18 cellular contexts compared by ENCODE assay signal in the genomic region with DNA sequence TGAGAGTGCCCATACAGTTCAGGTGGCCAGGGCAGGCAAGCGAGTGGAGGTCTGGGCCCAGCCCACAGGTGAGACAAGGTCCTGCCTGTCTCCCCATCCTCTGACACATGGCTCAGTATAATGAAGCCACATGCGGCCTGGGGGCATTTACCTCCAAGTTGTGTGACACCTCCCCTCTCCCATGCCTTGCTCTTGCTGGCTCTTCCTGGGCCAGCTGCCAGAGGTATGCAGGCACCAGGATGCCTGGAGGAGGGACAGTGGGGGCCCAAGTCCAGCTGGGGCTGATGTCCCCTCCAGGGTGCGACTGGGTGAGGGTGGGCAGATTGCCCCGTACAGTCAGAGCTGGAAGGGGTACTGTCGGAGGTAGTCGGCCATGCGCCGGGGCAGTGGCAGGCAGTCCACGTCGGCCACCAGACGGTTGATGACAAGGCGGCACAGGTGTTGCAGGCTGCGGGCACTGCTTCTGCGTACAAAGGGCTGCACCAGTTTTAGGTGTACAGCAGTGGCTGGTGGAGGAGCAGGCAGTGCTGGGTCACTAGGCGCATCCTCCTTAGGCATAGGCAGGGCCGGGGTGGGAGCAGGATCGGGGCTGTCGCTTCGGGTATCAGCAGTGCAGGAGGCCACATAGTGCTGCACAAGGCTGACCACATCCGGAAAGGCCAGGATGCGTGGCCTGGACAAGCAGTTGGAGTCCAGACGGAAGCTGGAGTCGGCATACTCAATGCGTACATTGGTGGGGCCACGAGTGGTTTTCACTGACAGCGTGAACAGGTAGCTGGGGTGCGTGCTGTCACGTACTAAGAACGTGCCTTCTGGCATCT. TPM values are rescaled to one million over a fixed set of nuclear protein-coding genes. Genes with fewer than 3 reads are reported as not detected.
DNase-seq lines count a peak whose midpoint lies in the region; ATAC-seq and TF ChIP-seq lines count a peak whose summit lies in the region.
"Had no signal": no experiment of that assay in that cellular context is flagged by ENCODE, and none has a peak within 500 bp of the region (broad histone marks: within the 10 kb centered on the region; RNA-seq: fewer than 3 reads in every experiment).

No MANE protein-coding gene starts in this region.

- peaks cover 38% of the 10 kb centered on the region for H3K4me1 Mint-ChIP-seq in activated CD4-positive, alpha-beta T cell treated with anti-CD3 and anti-CD28 coated beads, Interleukin-2, amount 10 ng/mL, durations not matched to agents 7 days and 5 days
- H3K4me1 Mint-ChIP-seq in stimulated activated memory B cell treated with anti-CD40 and anti-IgM and Interleukin-4, amounts not matched to agents 10 μg/mL and 1 μg/mL and 100 μg/mL, for 72 hours = peaks cover 74% of the 10 kb centered on the region

- CTCF ChIA-PET in activated CD4-positive, alpha-beta T cell treated with anti-CD3 and anti-CD28 coated beads, Interleukin-2, amount 10 ng/mL, durations not matched to agents 7 days and 5 days (lab: Charles Lee) = interaction anchor here (1.1 to 13.4 kb wide), 7 partner anchors 8 to 782 kb away, joined by 3 to 211 read pairs (median 4); a partner anchor contains a TSS

- peaks cover 62 to 98% (median 71%) of the 10 kb centered on the region in 3 donors for H3K4me1 ChIP-seq in esophagus squamous epithelium

- H3K4me3 ChIP-seq in esophagus squamous epithelium = peak overlapping the region in 3 of 4 donors; percentile 6 to 85 (median 84)
- H3K4me3 ChIP-seq: adrenal gland, GM12878, GM23338, thoracic aorta had no signal

- no peaks in the 10 kb centered on the region for H3K27me3 Mint-ChIP-seq in activated CD4-positive, alpha-beta T cell treated with anti-CD3 and anti-CD28 coated beads, Interleukin-2, amount 10 ng/mL, durations not matched to agents 7 days and 5 days
- no peaks in the 10 kb centered on the region for H3K27me3 Mint-ChIP-seq in stimulated activated memory B cell treated with anti-CD40 and anti-IgM and Interleukin-4, amounts not matched to agents 10 μg/mL and 1 μg/mL and 100 μg/mL, for 72 hours

- no peaks in the 10 kb centered on the region for H3K27me3 ChIP-seq in esophagus squamous epithelium
- H3K27me3 ChIP-seq: adrenal gland had no signal

- peak overlapping the region; percentile 99 for H3K4me3 Mint-ChIP-seq in activated CD4-positive, alpha-beta T cell treated with anti-CD3 and anti-CD28 coated beads, Interleukin-2, amount 10 ng/mL, durations not matched to agents 7 days and 5 days
- peak overlapping the region; percentile 79 for H3K4me3 Mint-ChIP-seq in stimulated activated memory B cell treated with anti-CD40 and anti-IgM and Interleukin-4, amounts not matched to agents 10 μg/mL and 1 μg/mL and 100 μg/mL, for 72 hours
- H3K4me3 Mint-ChIP-seq: endodermal cell, GM23338 had no signal

- no peak for TF ChIP-seq CTCF in esophagus squamous epithelium (IDR thresholded peaks at IDR 0.05)

- H3K27ac ChIP-seq in esophagus squamous epithelium = peak overlapping the region in 2 of 4 donors; percentile 95 to 97
- H3K27ac ChIP-seq: adrenal gland had no signal

- H3K27ac Mint-ChIP-seq in activated CD4-positive, alpha-beta T cell treated with anti-CD3 and anti-CD28 coated beads, Interleukin-2, amount 10 ng/mL, durations not matched to agents 7 days and 5 days = peak overlapping the region; percentile 98
- no peak overlapping the region for H3K27ac Mint-ChIP-seq in stimulated activated memory B cell treated with anti-CD40 and anti-IgM and Interleukin-4, amounts not matched to agents 10 μg/mL and 1 μg/mL and 100 μg/mL, for 72 hours
- H3K27ac Mint-ChIP-seq: endodermal cell, GM23338 had no signal

- 68 to 69% methylated on average over 7 to 11 of the region's 29 CpGs for WGBS in esophagus squamous epithelium, 2 donors

- H3K9me3 Mint-ChIP-seq in activated CD4-positive, alpha-beta T cell treated with anti-CD3 and anti-CD28 coated beads, Interleukin-2, amount 10 ng/mL, durations not matched to agents 7 days and 5 days = no peaks in the 10 kb centered on the region
- H3K9me3 Mint-ChIP-seq in stimulated activated memory B cell treated with anti-CD40 and anti-IgM and Interleukin-4, amounts not matched to agents 10 μg/mL and 1 μg/mL and 100 μg/mL, for 72 hours = no peaks in the 10 kb centered on the region
- H3K9me3 Mint-ChIP-seq: endodermal cell, GM23338 had no signal

- TF ChIP-seq POLR2A in esophagus squamous epithelium (IDR thresholded peaks at IDR 0.05) = no peak

- peaks cover 0 to 29% (median 3%) of the 10 kb centered on the region in 3 donors for H3K36me3 ChIP-seq in esophagus squamous epithelium

- intact Hi-C loops in esophagus squamous epithelium (cut with DNase I) = no loop called here

- no peaks in the 10 kb centered on the region for H3K9me3 ChIP-seq in esophagus squamous epithelium
- H3K9me3 ChIP-seq: adrenal gland, thoracic aorta had no signal

- POLR2A ChIA-PET in activated CD4-positive, alpha-beta T cell treated with anti-CD3 and anti-CD28 coated beads, Interleukin-2, amount 10 ng/mL, durations not matched to agents 7 days and 5 days (lab: Charles Lee) = interaction anchor here (0.6 to 8.2 kb wide), 3 partner anchors 9 to 36 kb away, joined by 3 to 168 read pairs (median 6); a partner anchor contains a TSS

- DNase-seq in activated CD4-positive, alpha-beta T cell treated with anti-CD3 and anti-CD28 coated beads for 48 hours = peak; percentile 55
- no peak for DNase-seq in activated CD4-positive, alpha-beta T cell treated with anti-CD3 and anti-CD28 coated beads, Interleukin-2, amount 50 U/mL, for 4 hours
- peak; percentile 34 for DNase-seq in activated CD4-positive, alpha-beta T cell treated with anti-CD3 and anti-CD28 coated beads, Interleukin-2, amount 10 ng/mL, durations not matched to agents 7 days and 5 days
- DNase-seq in esophagus squamous epithelium (lab: John Stamatoyannopoulos, UW) = no peak
- no peak for DNase-seq in NK-92 (lab: John Stamatoyannopoulos, UW; ENCODE audit: unreplicated experiment)
- no peak for DNase-seq in NCI-H345 (lab: John Stamatoyannopoulos, UW)
- DNase-seq: adrenal gland, DMS153, endodermal cell, NCI-H1105 treated with DMSO at 0.1 percent for 48 hours, NCI-H510A had no signal

- H3K36me3 Mint-ChIP-seq in activated CD4-positive, alpha-beta T cell treated with anti-CD3 and anti-CD28 coated beads, Interleukin-2, amount 10 ng/mL, durations not matched to agents 7 days and 5 days (ENCODE audit: low read depth) = peaks cover 98% of the 10 kb centered on the region
- H3K36me3 Mint-ChIP-seq in stimulated activated memory B cell treated with anti-CD40 and anti-IgM and Interleukin-4, amounts not matched to agents 10 μg/mL and 1 μg/mL and 100 μg/mL, for 72 hours = peaks cover 84% of the 10 kb centered on the region

- no peak for ATAC-seq in stimulated activated memory B cell treated with anti-CD40 and anti-IgM and Interleukin-4, amounts not matched to agents 10 μg/mL and 1 μg/mL and 100 μg/mL, for 72 hours
- ATAC-seq in GM19397 (IDR thresholded peaks at IDR 0.05; ENCODE audit: unreplicated experiment) = no peak
- ATAC-seq: GM12878, GM23338, left lobe of liver had no signal

RNA-seq across cellular contexts. Expression of a gene that starts 4.1 kb away (rescaled TPM):
- 100 to 1,000 TPM; 300 to 308 TPM for total RNA-seq in activated CD4-positive, alpha-beta T cell treated with anti-CD3 and anti-CD28 coated beads, Interleukin-2, amount 10 ng/mL, durations not matched to agents 7 days and 5 days
- 10 to 100 TPM in 1 of 4 donors, 1 to 10 TPM in 3; 3.1 to 11.1 (median 6.8) TPM for total RNA-seq in esophagus squamous epithelium

RNA-seq across cellular contexts. Expression of a gene that starts 9.5 kb away (rescaled TPM):
- 100 to 1,000 TPM; 135 to 140 TPM for total RNA-seq in activated CD4-positive, alpha-beta T cell treated with anti-CD3 and anti-CD28 coated beads, Interleukin-2, amount 10 ng/mL, durations not matched to agents 7 days and 5 days
- 10 to 100 TPM; 46.5 to 65.6 (median 52.3) TPM for total RNA-seq in esophagus squamous epithelium

RNA-seq across cellular contexts. Expression of a gene that starts 38.2 kb away (rescaled TPM):
- total RNA-seq in activated CD4-positive, alpha-beta T cell treated with anti-CD3 and anti-CD28 coated beads, Interleukin-2, amount 10 ng/mL, durations not matched to agents 7 days and 5 days = 10 to 100 TPM; 42.3 to 49.0 TPM
- total RNA-seq in esophagus squamous epithelium = 10 to 100 TPM in 1 of 4 donors, 1 to 10 TPM in 3; 4.4 to 11.8 (median 4.9) TPM

RNA-seq across cellular contexts. Expression of a gene that starts 39.9 kb away (rescaled TPM):
- 10 to 100 TPM; 29.0 to 33.9 TPM for total RNA-seq in activated CD4-positive, alpha-beta T cell treated with anti-CD3 and anti-CD28 coated beads, Interleukin-2, amount 10 ng/mL, durations not matched to agents 7 days and 5 days
- 1 to 10 TPM in 2 of 4 donors, under 1 TPM in 2; 0.15 to 3.2 (median 1.2) TPM for total RNA-seq in esophagus squamous epithelium
- total RNA-seq: A172 had no signal

Comparison
In these comparisons a context has a peak if more than half of its experiments do, and no peak if none do; other contexts are left out.
1. DNase-seq: peak in activated CD4-positive, alpha-beta T cell treated with anti-CD3 and anti-CD28 coated beads for 48 hours (single experiment) and activated CD4-positive, alpha-beta T cell treated with anti-CD3 and anti-CD28 coated beads, Interleukin-2, amount 10 ng/mL, durations not matched to agents 7 days and 5 days (single experiment); none in activated CD4-positive, alpha-beta T cell treated with anti-CD3 and anti-CD28 coated beads, Interleukin-2, amount 50 U/mL, for 4 hours (0 of 2), esophagus squamous epithelium (single experiment), NK-92 (single experiment) and NCI-H345 (single experiment).
2. RNA of a gene that starts 4.1 kb away (total RNA-seq): 300 to 308 TPM in activated CD4-positive, alpha-beta T cell treated with anti-CD3 and anti-CD28 coated beads, Interleukin-2, amount 10 ng/mL, durations not matched to agents 7 days and 5 days; 3.1 to 11.1 TPM in esophagus squamous epithelium; every median in the first group is over 10 times any median in the second.